24 cellular contexts compared by ENCODE assay signal in genomic region chr22:21070690-21071615, GRCh38. TPM values are rescaled to one million over a fixed set of nuclear protein-coding genes. Genes with fewer than 3 reads are reported as not detected.
"Had no signal": no experiment of that assay in that cellular context is flagged by ENCODE, and none has a peak within 500 bp of the region (broad histone marks: within the 10 kb centered on the region; RNA-seq: fewer than 3 reads in every experiment).

No MANE protein-coding gene starts in this region.

- H3K27ac ChIP-seq: HL-60, SJSA1, SK-N-MC had no signal

- H3K36me3 ChIP-seq: SJSA1 had no signal

- H3K9me3 Mint-ChIP-seq: IgD-negative memory B cell had no signal

- H3K27me3 ChIP-seq: SJSA1 had no signal

- DNase-seq: KBM-7, NCI-H1092, NCI-H1105 treated with DMSO at 0.1 percent for 48 hours, NCI-H1417 treated with DMSO at 0.1 percent for 48 hours, NCI-H146, NCI-H1694 treated with DMSO at 0.1 percent for 48 hours, NCI-H1930, NCI-H2081, NCI-H2107, NCI-H2227 treated with DMSO at 0.1 percent for 48 hours, NCI-H524, NCI-H526 treated with DMSO at 0.1 percent for 48 hours, NCI-H774, Right ventricle myocardium superior, RPMI8226, SIG-M5 had no signal

- H3K4me1 ChIP-seq: SJSA1 had no signal

- H3K4me3 Mint-ChIP-seq: IgD-negative memory B cell had no signal

- H3K4me3 ChIP-seq: SJSA1, SK-N-MC had no signal

- H3K27ac Mint-ChIP-seq: IgD-negative memory B cell had no signal

- FAIRE-seq: HTR-8/SVneo, RCC 7860 had no signal

RNA-seq across cellular contexts. Expression of gene LRRC74B, which starts 25.2 kb away (rescaled TPM):
- total RNA-seq: MCF 10A, NCI-H460, Right ventricle myocardium superior, SJSA1 had no signal
- polyA plus RNA-seq: IgD-negative memory B cell had no signal

RNA-seq across cellular contexts. Expression of gene SLC7A4, which starts 38.6 kb away (rescaled TPM):
- total RNA-seq: MCF 10A, NCI-H460, SJSA1 had no signal
- polyA plus RNA-seq: IgD-negative memory B cell had no signal

RNA-seq across cellular contexts. Expression of gene P2RX6, which starts 56.0 kb away (rescaled TPM):
- polyA plus RNA-seq: IgD-negative memory B cell had no signal
